In the genomic region with DNA sequence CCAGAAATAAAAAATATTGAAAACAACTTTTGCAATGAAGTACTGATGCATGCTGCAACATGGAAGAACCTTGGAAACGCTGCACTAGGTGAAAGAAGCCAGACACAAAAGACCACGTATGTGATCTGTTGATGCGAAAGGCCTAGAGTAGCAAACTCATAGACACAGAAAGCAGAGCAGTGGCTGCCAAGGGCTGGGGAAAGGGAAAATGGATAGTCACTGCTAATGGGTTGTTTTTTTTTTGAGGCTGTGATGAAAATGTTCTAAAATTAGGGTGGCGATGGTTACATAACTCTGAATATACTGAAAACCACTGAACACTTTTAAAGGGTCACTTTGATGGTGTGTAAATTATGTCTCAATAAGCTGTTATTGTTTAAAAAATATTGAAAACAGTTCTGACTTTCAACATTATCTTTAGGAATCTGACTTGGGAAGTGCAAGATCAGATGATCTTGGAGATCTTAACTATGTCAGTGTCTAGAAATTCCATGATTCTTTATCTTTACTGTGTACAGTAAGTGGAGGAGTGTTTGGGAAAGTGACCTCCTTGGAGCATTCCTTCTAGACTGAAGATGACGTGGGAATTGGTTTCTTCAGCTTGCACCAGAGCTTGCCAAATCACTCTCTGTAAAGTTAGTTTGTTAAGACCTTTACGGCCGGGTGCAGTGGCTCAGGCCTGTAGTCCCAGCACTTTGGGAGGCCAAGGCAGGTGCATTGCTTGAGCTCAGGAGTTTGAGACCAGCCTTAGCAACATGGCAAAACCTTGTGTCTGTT, we compare ENCODE assay signal across 8 cellular contexts. TPM values are rescaled to one million over a fixed set of nuclear protein-coding genes. Genes with fewer than 3 reads are reported as not detected.
DNase-seq lines count a peak whose midpoint lies in the region; ATAC-seq and TF ChIP-seq lines count a peak whose summit lies in the region.

No MANE protein-coding gene starts in this region.

- no peaks in the 10 kb centered on the region for H3K27me3 ChIP-seq in upper lobe of left lung

- H3K36me3 ChIP-seq in upper lobe of left lung, result peaks cover 0 to 10% (median under 1%) of the 10 kb centered on the region in 4 donors

- no peak for TF ChIP-seq CTCF in chondrocyte (IDR thresholded peaks at IDR 0.05)
- TF ChIP-seq CTCF in mesothelial cell of epicardium (IDR thresholded peaks at IDR 0.05; ENCODE audit: unreplicated experiment), result no peak
- no peak for TF ChIP-seq CTCF in upper lobe of left lung (IDR thresholded peaks at IDR 0.05)

- ATAC-seq in upper lobe of left lung (ENCODE audit: low FRiP score in 2 of 2) (peak; percentile 74 to 78), GM18861 (IDR thresholded peaks at IDR 0.05; ENCODE audit: unreplicated experiment) (no peak), GM18511 (IDR thresholded peaks at IDR 0.05; ENCODE audit: unreplicated experiment) (no peak)

- H3K4me1 ChIP-seq in upper lobe of left lung, result peaks cover 30 to 68% (median 46%) of the 10 kb centered on the region in 4 donors

- peaks cover under 1% of the 10 kb centered on the region for H3K4me1 Mint-ChIP-seq in activated naive CD4-positive, alpha-beta T cell treated with anti-CD3 and anti-CD28 coated beads, Interleukin-2, amount 50 U/mL, for 24 hours
- peaks cover 19% of the 10 kb centered on the region for H3K4me1 Mint-ChIP-seq in chondrocyte (ENCODE audit: low read depth)
- peaks cover 19% of the 10 kb centered on the region for H3K4me1 Mint-ChIP-seq in mesothelial cell of epicardium

- 42 to 52% methylated on average over 7 of the region's 7 CpGs for WGBS in upper lobe of left lung, 2 donors

- no peaks in the 10 kb centered on the region for H3K9me3 ChIP-seq in upper lobe of left lung

- H3K36me3 Mint-ChIP-seq in activated naive CD4-positive, alpha-beta T cell treated with anti-CD3 and anti-CD28 coated beads, Interleukin-2, amount 50 U/mL, for 24 hours, result peaks cover 3% of the 10 kb centered on the region
- H3K36me3 Mint-ChIP-seq in chondrocyte (ENCODE audit: low read depth) (peaks cover 2% of the 10 kb centered on the region), mesothelial cell of epicardium (peaks cover 8% of the 10 kb centered on the region)

- TF ChIP-seq POLR2A in upper lobe of left lung (IDR thresholded peaks at IDR 0.05), result no peak

- peak overlapping the region; percentile 34 for H3K4me3 Mint-ChIP-seq in activated naive CD4-positive, alpha-beta T cell treated with anti-CD3 and anti-CD28 coated beads, Interleukin-2, amount 50 U/mL, for 24 hours
- H3K4me3 Mint-ChIP-seq in chondrocyte (ENCODE audit: unreplicated experiment) (peak overlapping the region; percentile 21), mesothelial cell of epicardium (no peak overlapping the region)

- peak overlapping the region; percentile 31 to 77 (median 50) for H3K27ac ChIP-seq in upper lobe of left lung

- peak overlapping the region; percentile 68 for H3K27ac Mint-ChIP-seq in activated naive CD4-positive, alpha-beta T cell treated with anti-CD3 and anti-CD28 coated beads, Interleukin-2, amount 50 U/mL, for 24 hours
- H3K27ac Mint-ChIP-seq in chondrocyte (ENCODE audit: unreplicated experiment), result no peak overlapping the region
- H3K27ac Mint-ChIP-seq in mesothelial cell of epicardium, result peak overlapping the region; percentile 81

- H3K27me3 Mint-ChIP-seq in activated naive CD4-positive, alpha-beta T cell treated with anti-CD3 and anti-CD28 coated beads, Interleukin-2, amount 50 U/mL, for 24 hours, result no peaks in the 10 kb centered on the region
- H3K27me3 Mint-ChIP-seq in chondrocyte (ENCODE audit: low read depth) (no peaks in the 10 kb centered on the region), mesothelial cell of epicardium (ENCODE audit: low read depth) (no peaks in the 10 kb centered on the region)

- no peak for TF ChIP-seq EP300 in upper lobe of left lung (IDR thresholded peaks at IDR 0.05)

- no peak for DNase-seq in activated naive CD4-positive, alpha-beta T cell treated with Interleukin-2 at 50 U/mL for 16 hours
- DNase-seq in chondrocyte (ENCODE audit: low spot score) (peak; percentile 19), mesothelial cell of epicardium (ENCODE audit: low spot score in 2 of 2, unreplicated experiment in 2 of 2) (no peak), upper lobe of left lung (peak in 1 of 2 donors; percentile 64), COLO668 (lab: John Stamatoyannopoulos, UW; ENCODE audit: unreplicated experiment) (no peak)

- no peak overlapping the region for H3K4me3 ChIP-seq in upper lobe of left lung

- H3K9me3 Mint-ChIP-seq in activated naive CD4-positive, alpha-beta T cell treated with anti-CD3 and anti-CD28 coated beads, Interleukin-2, amount 50 U/mL, for 24 hours, result no peaks in the 10 kb centered on the region
- H3K9me3 Mint-ChIP-seq in chondrocyte (ENCODE audit: low read depth), result no peaks in the 10 kb centered on the region
- no peaks in the 10 kb centered on the region for H3K9me3 Mint-ChIP-seq in mesothelial cell of epicardium

RNA-seq across cellular contexts. Expression of a gene that starts 12.4 kb away (rescaled TPM):
- total RNA-seq in chondrocyte (58.8 to 62.8 TPM (median 61.7 TPM) in 3 replicates), mesothelial cell of epicardium (65.3 to 67.3 TPM (median 65.7 TPM) in 3 replicates), upper lobe of left lung (100 to 1,000 TPM in 1 of 6 donors, 10 to 100 TPM in 5; 30.4 to 167 (median 55.0) TPM)

Comparison
In these comparisons a context has a peak if more than half of its experiments do, and no peak if none do; other contexts are left out.
1. ATAC-seq: peak in upper lobe of left lung (2 of 2); none in GM18861 (single experiment) and GM18511 (single experiment).